8 cellular contexts compared by ENCODE assay signal in the genomic region with DNA sequence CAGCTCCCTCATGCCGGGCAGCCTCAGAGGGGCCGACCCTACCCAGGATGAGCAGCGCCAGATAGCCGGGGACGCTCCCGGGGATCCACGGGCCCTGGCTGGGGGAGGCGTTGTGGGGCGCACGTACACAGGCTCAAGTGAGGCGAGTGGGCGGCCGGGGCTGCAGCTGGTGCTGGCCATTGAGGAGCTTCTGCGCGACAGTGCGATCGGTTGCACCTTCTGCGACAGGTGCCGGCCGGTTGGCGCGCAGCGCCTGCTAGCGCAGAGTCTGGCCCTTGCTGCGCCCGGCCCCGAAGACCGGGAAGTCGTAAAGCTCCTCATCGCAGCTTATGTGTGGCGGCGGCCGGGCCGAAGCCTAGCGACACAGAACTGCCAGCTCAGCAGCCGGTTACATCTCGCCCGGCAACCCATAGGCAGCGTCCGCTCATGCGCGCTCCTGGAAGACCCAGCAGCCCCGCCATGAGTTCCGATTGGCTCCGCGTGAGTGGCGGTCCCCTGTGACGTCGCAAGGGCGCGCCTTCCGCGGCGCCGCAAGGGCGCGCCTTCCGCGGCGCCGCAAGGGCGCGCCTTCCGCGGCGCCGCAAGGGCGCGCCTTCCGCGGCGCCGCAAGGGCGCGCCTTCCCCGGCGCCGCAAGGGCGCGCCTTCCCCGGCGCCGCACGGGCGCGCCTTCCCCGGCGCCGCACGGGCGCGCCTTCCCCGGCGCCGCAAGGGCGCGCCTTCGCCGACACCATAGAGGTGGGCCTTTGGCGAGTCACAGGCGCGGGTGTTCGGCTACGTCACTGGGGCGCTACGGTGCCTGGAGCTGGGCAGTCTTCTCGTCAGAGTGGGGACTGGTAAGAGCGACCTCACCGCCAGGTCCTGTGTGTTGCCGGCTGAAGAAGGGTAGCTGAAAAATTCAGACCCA.
DNase-seq lines count a peak whose midpoint lies in the region; ATAC-seq and TF ChIP-seq lines count a peak whose summit lies in the region.
"Not testable (repeated sequence)": the region's sequence is repeated elsewhere in the genome, so short reads cannot be mapped to it uniquely, and the experiment has no call there.

No MANE protein-coding gene starts in this region.

- not testable (repeated sequence) for H3K36me3 ChIP-seq in psoas muscle (ENCODE audit: insufficient read depth in 1 of 2, low read depth in 1 of 2); upper lobe of right lung

- 0 to 1% (median 1%) methylated on average over 69 to 105 of the region's 110 CpGs for WGBS in psoas muscle, 3 donors

- not testable (repeated sequence) for H3K9me3 ChIP-seq in psoas muscle, upper lobe of right lung

- TF ChIP-seq CTCF in GM13977 (IDR thresholded peaks at IDR 0.05; ENCODE audit: extremely low read depth, insufficient read depth, missing control alignments); psoas muscle (IDR thresholded peaks at IDR 0.05): not testable (repeated sequence)
- TF ChIP-seq CTCF in upper lobe of right lung (IDR thresholded peaks at IDR 0.05) = peak; percentile 10

- H3K4me1 ChIP-seq in psoas muscle, upper lobe of right lung: not testable (repeated sequence)

- in situ Hi-C loops in GM13977 (cut with MboI; ENCODE audit: low pct_unique_long_range_greater_than_20kb, low sequenced_read_pairs, unreplicated experiment) = not testable (repeated sequence)

- H3K27me3 ChIP-seq in psoas muscle (ENCODE audit: insufficient read depth in 3 of 3, low read length in 2 of 3); upper lobe of right lung: not testable (repeated sequence)

- H3K27ac ChIP-seq in psoas muscle = peak overlapping the region; percentile 89
- H3K27ac ChIP-seq in upper lobe of right lung = peak overlapping the region; percentile 98

- H3K4me3 ChIP-seq in psoas muscle (peak overlapping the region; percentile 83), upper lobe of right lung (peak overlapping the region; percentile 75)

- ATAC-seq in HG02763 (IDR thresholded peaks at IDR 0.05; ENCODE audit: unreplicated experiment) = peak; percentile 99
- ATAC-seq in Right ventricle myocardium superior (ENCODE audit: poor library complexity) = peak; percentile 100
- ATAC-seq in psoas muscle = peak; percentile 100
- ATAC-seq in upper lobe of right lung = peak; percentile 100

- intact Hi-C loops in Right ventricle myocardium superior (cut with DNase I); upper lobe of right lung (cut with DNase I): not testable (repeated sequence)
- intact Hi-C loops in psoas muscle (cut with DNase I) = loop anchor here in 1 of 2 donors (10.0 kb wide), 1 partner anchor 428 kb away; the partner anchor contains the start of gene ZNF25

- DNase-seq in GM13977 (ENCODE audit: low spot score) = peak; percentile 90
- peak; percentile 69 for DNase-seq in NCI-H128 (lab: John Stamatoyannopoulos, UW; ENCODE audit: unreplicated experiment)
- DNase-seq in SW 1271 (lab: John Stamatoyannopoulos, UW) = peak; percentile 61 to 79
- DNase-seq in activated naive CD8-positive, alpha-beta T cell treated with anti-CD3 and anti-CD28 coated beads, Interleukin-2, amount 50 U/mL, for 16 hours (ENCODE audit: low read depth, low spot score) = peak; percentile 82
- DNase-seq in Right ventricle myocardium superior = peak; percentile 97
- peak; percentile 95 to 97 for DNase-seq in psoas muscle
- DNase-seq in upper lobe of right lung = peak; percentile 98

Comparison
In these comparisons a context has a peak if more than half of its experiments do, and no peak if none do; other contexts are left out.
1. Peak in every context shown above with its lines: DNase-seq, ATAC-seq, H3K4me3 ChIP-seq and H3K27ac ChIP-seq.